Comparison of ENCODE assay signal across 10 cellular contexts in genomic region chr4:76307670-76308014, GRCh38. TPM values are rescaled to one million over a fixed set of nuclear protein-coding genes. Genes with fewer than 3 reads are reported as not detected.
DNase-seq lines count a peak whose midpoint lies in the region; ATAC-seq and TF ChIP-seq lines count a peak whose summit lies in the region.
"Had no signal": no experiment of that assay in that cellular context is flagged by ENCODE, and none has a peak within 500 bp of the region (broad histone marks: within the 10 kb centered on the region; RNA-seq: fewer than 3 reads in every experiment).

No MANE protein-coding gene starts in this region.

- H3K27me3 ChIP-seq in vagina, result no peaks in the 10 kb centered on the region
- H3K27me3 ChIP-seq in H7 (ENCODE audit: control insufficient read depth, insufficient read depth, low read length), result peaks cover 26% of the 10 kb centered on the region

- no peak for DNase-seq in activated naive CD4-positive, alpha-beta T cell treated with anti-CD3 and anti-CD28 coated beads, Interleukin-2, amount 10 ng/mL, durations not matched to agents 7 days and 5 days
- no peak for DNase-seq in activated naive CD4-positive, alpha-beta T cell treated with anti-CD3 and anti-CD28 coated beads, Interleukin-2, amount 50 U/mL, for 16 hours
- DNase-seq in coronary artery (ENCODE audit: low spot score) (no peak), vagina (ENCODE audit: extremely low spot score in 2 of 2) (no peak), posterior vena cava (ENCODE audit: low spot score) (no peak), H7 (no peak)
- DNase-seq: GOT3 had no signal

- H3K27me3 Mint-ChIP-seq in activated naive CD4-positive, alpha-beta T cell treated with anti-CD3 and anti-CD28 coated beads, Interleukin-2, amount 10 ng/mL, durations not matched to agents 7 days and 5 days, result peaks cover 38% of the 10 kb centered on the region

- 85 to 94% methylated on average over 3 of the region's 4 CpGs for WGBS in mesodermal cell (ENCODE audit: insufficient coverage in 2 of 2), 2 experiments

- no peaks in the 10 kb centered on the region for H3K9me3 Mint-ChIP-seq in activated naive CD4-positive, alpha-beta T cell treated with anti-CD3 and anti-CD28 coated beads, Interleukin-2, amount 10 ng/mL, durations not matched to agents 7 days and 5 days
- H3K9me3 Mint-ChIP-seq: activated naive CD4-positive, alpha-beta T cell treated with anti-CD3 and anti-CD28 coated beads, Interleukin-2, amount 50 U/mL, for 72 hours had no signal

- H3K27ac ChIP-seq in coronary artery, result peak overlapping the region; percentile 88 to 94
- no peak overlapping the region for H3K27ac ChIP-seq in mesodermal cell (ENCODE audit: low read depth, low read length, severe bottlenecking)
- peak overlapping the region; percentile 94 for H3K27ac ChIP-seq in vagina

- peaks cover 14% of the 10 kb centered on the region for H3K36me3 Mint-ChIP-seq in activated naive CD4-positive, alpha-beta T cell treated with anti-CD3 and anti-CD28 coated beads, Interleukin-2, amount 10 ng/mL, durations not matched to agents 7 days and 5 days
- H3K36me3 Mint-ChIP-seq: activated naive CD4-positive, alpha-beta T cell treated with anti-CD3 and anti-CD28 coated beads, Interleukin-2, amount 50 U/mL, for 72 hours had no signal

- TF ChIP-seq CTCF in coronary artery (IDR thresholded peaks at IDR 0.05) (no peak), vagina (IDR thresholded peaks at IDR 0.05) (no peak)

- no peaks in the 10 kb centered on the region for H3K4me1 ChIP-seq in mesodermal cell (ENCODE audit: control insufficient read depth, insufficient read depth, low read length, poor library complexity, severe bottlenecking)
- H3K4me1 ChIP-seq in vagina, result peaks cover 36% of the 10 kb centered on the region

- intact Hi-C loops in vagina (cut with DNase I) (loop anchor here (10.0 kb wide), 1 partner anchor 93 kb away; the partner anchor contains the start of gene SCARB2), posterior vena cava (cut with DNase I) (loop anchor here (10.0 kb wide), 2 partner anchors 107 to 113 kb away; no protein-coding TSS in a partner anchor)

- CTCF ChIA-PET in activated naive CD4-positive, alpha-beta T cell treated with anti-CD3 and anti-CD28 coated beads, Interleukin-2, amount 10 ng/mL, durations not matched to agents 7 days and 5 days (lab: Charles Lee), result interaction anchor here (0.7 to 4.4 kb wide), 6 partner anchors 8 to 724 kb away, joined by 3 to 32 read pairs (median 3); no protein-coding TSS in a partner anchor

- no peak for ATAC-seq in GM21526 (IDR thresholded peaks at IDR 0.05; ENCODE audit: low FRiP score, unreplicated experiment)
- ATAC-seq: activated naive CD4-positive, alpha-beta T cell treated with anti-CD3 and anti-CD28 coated beads, Interleukin-2, amount 50 U/mL, for 72 hours had no signal

- peaks cover 35% of the 10 kb centered on the region for H3K4me1 Mint-ChIP-seq in activated naive CD4-positive, alpha-beta T cell treated with anti-CD3 and anti-CD28 coated beads, Interleukin-2, amount 10 ng/mL, durations not matched to agents 7 days and 5 days

- H3K9me3 ChIP-seq in mesodermal cell (ENCODE audit: control insufficient read depth, low read length) (no peaks in the 10 kb centered on the region), vagina (no peaks in the 10 kb centered on the region)

- peak overlapping the region; percentile 74 for H3K4me3 Mint-ChIP-seq in activated naive CD4-positive, alpha-beta T cell treated with anti-CD3 and anti-CD28 coated beads, Interleukin-2, amount 10 ng/mL, durations not matched to agents 7 days and 5 days

- peak overlapping the region; percentile 93 for H3K4me3 ChIP-seq in coronary artery
- H3K4me3 ChIP-seq in mesodermal cell (ENCODE audit: extremely low read depth, insufficient read depth, low read length, poor library complexity, severe bottlenecking), result peak overlapping the region; percentile 68
- peak overlapping the region; percentile 75 to 85 for H3K4me3 ChIP-seq in vagina
- H3K4me3 ChIP-seq in H7 (ENCODE audit: insufficient read depth, low read depth, low read length), result no peak overlapping the region

- no peak for TF ChIP-seq POLR2A in vagina (IDR thresholded peaks at IDR 0.05)

- H3K27ac Mint-ChIP-seq in activated naive CD4-positive, alpha-beta T cell treated with anti-CD3 and anti-CD28 coated beads, Interleukin-2, amount 10 ng/mL, durations not matched to agents 7 days and 5 days, result no peak overlapping the region

- H3K36me3 ChIP-seq in mesodermal cell (ENCODE audit: control insufficient read depth, insufficient read depth, low read length) (peaks cover 19% of the 10 kb centered on the region), vagina (peaks cover 0 to 6% of the 10 kb centered on the region in 2 donors), H7 (replicated peaks; ENCODE audit: control insufficient read depth, insufficient read depth, low read length) (peaks cover 2% of the 10 kb centered on the region; the same call in 1 of the 2 replicates)

RNA-seq across cellular contexts. Expression of gene STBD1, which starts 1.1 kb away (rescaled TPM):
- polyA plus RNA-seq in mesodermal cell (2013, experiment 1 of 2), result 2.2 TPM
- polyA plus RNA-seq in mesodermal cell (2013, experiment 2 of 2), result 3.7 TPM
- 7.6 TPM for total RNA-seq in vagina
- total RNA-seq in posterior vena cava, result 10 to 100 TPM; 17.6 to 37.4 TPM
- 1.6 and 1.7 TPM in 2 replicates for total RNA-seq in H7 (2014; rRNA removed; shearing (Covaris generic))

RNA-seq across cellular contexts. Expression of gene FAM47E, which starts 56.1 kb away (rescaled TPM):
- polyA plus RNA-seq in mesodermal cell (2013, experiment 1 of 2), result 1.7 TPM
- polyA plus RNA-seq in mesodermal cell (2013, experiment 2 of 2), result 1.0 TPM
- total RNA-seq in vagina (0.49 TPM), posterior vena cava (1 to 10 TPM; 1.4 TPM)
- 0.17 and 1.4 TPM in 2 replicates for total RNA-seq in H7 (2014; rRNA removed; shearing (Covaris generic))
- total RNA-seq: activated naive CD4-positive, alpha-beta T cell treated with anti-CD3 and anti-CD28 coated beads, Interleukin-2, amount 50 U/mL, for 72 hours had no signal
